9 cellular contexts compared by ENCODE assay signal in genomic region chr18:9876867-9877654, GRCh38. TPM values are rescaled to one million over a fixed set of nuclear protein-coding genes. Genes with fewer than 3 reads are reported as not detected.
DNase-seq lines count a peak whose midpoint lies in the region; ATAC-seq and TF ChIP-seq lines count a peak whose summit lies in the region.
"Had no signal": no experiment of that assay in that cellular context is flagged by ENCODE, and none has a peak within 500 bp of the region (broad histone marks: within the 10 kb centered on the region; RNA-seq: fewer than 3 reads in every experiment).

No MANE protein-coding gene starts in this region.

- H3K9me3 ChIP-seq in GM23248 (ENCODE audit: low read depth) = no peaks in the 10 kb centered on the region
- H3K9me3 ChIP-seq in gastrocnemius medialis = no peaks in the 10 kb centered on the region

- in situ Hi-C loops in GM23248 (cut with MboI) = no loop called here
- in situ Hi-C loops in SK-MEL-5 (cut with HindIII; ENCODE audit: low pct_unique_long_range_greater_than_20kb, low sequenced_read_pairs) = no loop called here
- in situ Hi-C loops in gastrocnemius medialis (cut with MboI; ENCODE audit: low sequenced_read_pairs in 4 of 4) = no loop called here

- H3K4me3 ChIP-seq in GM23248 (peak overlapping the region; percentile 59), gastrocnemius medialis (peak overlapping the region in 3 of 4 donors; percentile 4 to 38 (median 12))

- TF ChIP-seq CTCF in foreskin keratinocyte (conservative IDR thresholded peaks at IDR 0.05) (no peak), gastrocnemius medialis (IDR thresholded peaks at IDR 0.05 in 4 of 5, conservative IDR thresholded peaks at IDR 0.05 in 1 of 5) (no peak)

- H3K27me3 Mint-ChIP-seq in effector memory CD8-positive, alpha-beta T cell = peaks cover 36 to 45% of the 10 kb centered on the region in 2 donors

- TF ChIP-seq POLR2A in gastrocnemius medialis (IDR thresholded peaks at IDR 0.05) = no peak

- peak; percentile 89 for DNase-seq in GM23248
- DNase-seq in SK-MEL-5 (ENCODE audit: low read depth, low spot score) = peak; percentile 50
- DNase-seq in foreskin keratinocyte = peak; percentile 62 to 80
- DNase-seq in gastrocnemius medialis = no peak
- no peak for DNase-seq in NCI-H510A (lab: John Stamatoyannopoulos, UW)
- no peak for DNase-seq in effector memory CD8-positive, alpha-beta T cell
- no peak for DNase-seq in cerebellum (ENCODE audit: low spot score)

- intact Hi-C loops in gastrocnemius medialis (cut with DNase I; ENCODE audit: low total_unique reads) = no loop called here

- H3K4me1 ChIP-seq in GM23248 (ENCODE audit: insufficient read depth) (peaks cover 7% of the 10 kb centered on the region), foreskin keratinocyte (peaks cover 22% of the 10 kb centered on the region), gastrocnemius medialis (peaks cover 0 to 4% of the 10 kb centered on the region in 2 donors)

- H3K36me3 ChIP-seq in GM23248 (ENCODE audit: low read depth) = no peaks in the 10 kb centered on the region
- H3K36me3 ChIP-seq in gastrocnemius medialis = no peaks in the 10 kb centered on the region

- no peaks in the 10 kb centered on the region for H3K9me3 Mint-ChIP-seq in effector memory CD8-positive, alpha-beta T cell
- H3K9me3 Mint-ChIP-seq: natural killer cell treated with Interleukin-12 subunit alpha and Interleukin-12 subunit beta and Interleukin-15 and Interleukin-18, amount 100 ng/mL, for 72 hours had no signal

- H3K9me2 ChIP-seq in GM23248 (ENCODE audit: insufficient read depth) = no peaks in the 10 kb centered on the region

- H3K27ac ChIP-seq in GM23248 = peak overlapping the region; percentile 90
- H3K27ac ChIP-seq in foreskin keratinocyte = peak overlapping the region; percentile 93
- H3K27ac ChIP-seq in gastrocnemius medialis = no peak overlapping the region

- peak overlapping the region; percentile 81 for H3K4me2 ChIP-seq in GM23248 (ENCODE audit: unreplicated experiment)

- H3K4me1 Mint-ChIP-seq in effector memory CD8-positive, alpha-beta T cell (ENCODE audit: low read depth in 2 of 2) = no peaks in the 10 kb centered on the region

- peak overlapping the region; percentile 79 for H3K9ac ChIP-seq in GM23248

- H3K27me3 ChIP-seq in GM23248 (replicated peaks; ENCODE audit: insufficient read depth) (no peaks in the 10 kb centered on the region), foreskin keratinocyte (no peaks in the 10 kb centered on the region), gastrocnemius medialis (no peaks in the 10 kb centered on the region)

- H3K36me3 Mint-ChIP-seq in effector memory CD8-positive, alpha-beta T cell (ENCODE audit: insufficient read depth) = no peaks in the 10 kb centered on the region
- H3K36me3 Mint-ChIP-seq: natural killer cell treated with Interleukin-12 subunit alpha and Interleukin-12 subunit beta and Interleukin-15 and Interleukin-18, amount 100 ng/mL, for 72 hours had no signal

- peaks cover 12% of the 10 kb centered on the region for H3F3A ChIP-seq in GM23248 (ENCODE audit: insufficient read depth)

- ATAC-seq in foreskin keratinocyte = peak; percentile 77
- ATAC-seq in gastrocnemius medialis = no peak
- no peak for ATAC-seq in effector memory CD8-positive, alpha-beta T cell (replicated peaks)
- no peak for ATAC-seq in HG02571 (IDR thresholded peaks at IDR 0.05; ENCODE audit: unreplicated experiment)

- H4K20me1 ChIP-seq in GM23248 (ENCODE audit: insufficient read depth) = no peaks in the 10 kb centered on the region

- H3K79me2 ChIP-seq in GM23248 (ENCODE audit: insufficient read depth) = no peaks in the 10 kb centered on the region

- WGBS in GM23248 (ENCODE audit: low coverage in 1 of 2, low lambda C conversion rate in 2 of 2, missing lambda C conversion rate in 2 of 2), 2 experiments = 20 to 21% methylated on average over 9 of the region's 9 CpGs

- H2AFZ ChIP-seq in GM23248 = peak overlapping the region; percentile 84

- H3K27ac Mint-ChIP-seq in effector memory CD8-positive, alpha-beta T cell = no peak overlapping the region
- H3K27ac Mint-ChIP-seq: natural killer cell treated with Interleukin-12 subunit alpha and Interleukin-12 subunit beta and Interleukin-15 and Interleukin-18, amount 100 ng/mL, for 72 hours had no signal

- H3K4me3 Mint-ChIP-seq in effector memory CD8-positive, alpha-beta T cell = no peak overlapping the region
- H3K4me3 Mint-ChIP-seq: natural killer cell treated with Interleukin-12 subunit alpha and Interleukin-12 subunit beta and Interleukin-15 and Interleukin-18, amount 100 ng/mL, for 72 hours had no signal

RNA-seq across cellular contexts. Expression of gene TXNDC2, which starts 8.7 kb away (rescaled TPM):
- total RNA-seq in GM23248 (2014; rRNA removed; shearing (Covaris generic)) = not detected in 2 replicates
- not detected in 2 replicates for polyA plus RNA-seq in GM23248 (2016; fragmentation: Nextera tagmentation; extraction: Ambion mirVana)
- not detected in 2 replicates for total RNA-seq in SK-MEL-5 (2014; rRNA removed; shearing (Covaris generic))
- polyA plus RNA-seq in SK-MEL-5 (2015; cell fraction: cytosol; rRNA removed) = not detected in 2 replicates
- polyA plus RNA-seq in SK-MEL-5 (2015; cell fraction: nucleus; rRNA removed) = not detected in 2 replicates
- not detected in 2 replicates for total RNA-seq in foreskin keratinocyte
- polyA plus RNA-seq in foreskin keratinocyte = 0.02 TPM in 1 of 2 replicates, not detected in the other
- not detected for total RNA-seq in gastrocnemius medialis
- not detected for total RNA-seq in cerebellum
- total RNA-seq: natural killer cell treated with Interleukin-12 subunit alpha and Interleukin-12 subunit beta and Interleukin-15 and Interleukin-18, amount 100 ng/mL, for 72 hours had no signal

RNA-seq across cellular contexts. Expression of gene VAPA, which starts 36.8 kb away (rescaled TPM):
- 204 and 277 TPM in 2 replicates for total RNA-seq in GM23248 (2014; rRNA removed; shearing (Covaris generic))
- 290 and 299 TPM in 2 replicates for polyA plus RNA-seq in GM23248 (2016; fragmentation: Nextera tagmentation; extraction: Ambion mirVana)
- total RNA-seq in SK-MEL-5 (2014; rRNA removed; shearing (Covaris generic)) = 329 and 333 TPM in 2 replicates
- 186 and 227 TPM in 2 replicates for polyA plus RNA-seq in SK-MEL-5 (2015; cell fraction: cytosol; rRNA removed)
- polyA plus RNA-seq in SK-MEL-5 (2015; cell fraction: nucleus; rRNA removed) = 53.8 and 54.1 TPM in 2 replicates
- 247 and 251 TPM in 2 replicates for total RNA-seq in foreskin keratinocyte
- 134 and 162 TPM in 2 replicates for polyA plus RNA-seq in foreskin keratinocyte
- 100 to 1,000 TPM; 227 to 320 (median 243) TPM for total RNA-seq in gastrocnemius medialis
- 145 TPM for total RNA-seq in cerebellum

Comparison
In these comparisons a context has a peak if more than half of its experiments do, and no peak if none do; other contexts are left out.
1. DNase-seq: peak in GM23248 (single experiment), SK-MEL-5 (single experiment) and foreskin keratinocyte (2 of 2); none in gastrocnemius medialis (0 of 2), NCI-H510A (single experiment), effector memory CD8-positive, alpha-beta T cell (0 of 3) and cerebellum (single experiment).
2. H3K27ac ChIP-seq: peak in GM23248 (single experiment) and foreskin keratinocyte (single experiment); none in gastrocnemius medialis (0 of 4).